20 cellular contexts compared by ENCODE assay signal in the genomic region with DNA sequence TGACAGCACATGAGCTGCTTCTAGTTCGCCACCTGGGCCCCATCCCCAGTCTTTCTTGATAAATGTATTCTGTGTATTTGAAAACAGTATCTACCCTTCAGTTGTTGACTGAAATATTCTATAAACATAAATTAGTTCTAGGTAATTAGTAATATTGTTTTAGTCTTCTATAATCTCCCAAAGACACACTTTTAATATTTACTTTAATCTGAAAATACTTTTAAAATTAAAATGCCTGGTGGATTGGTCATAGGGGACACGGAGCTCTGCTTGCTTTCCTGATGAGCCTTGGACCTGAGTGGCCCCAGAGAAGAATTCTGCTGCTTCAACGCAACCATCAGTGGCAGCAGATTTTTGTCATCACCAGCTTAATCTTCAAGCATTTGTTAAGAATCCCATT.
DNase-seq lines count a peak whose midpoint lies in the region; ATAC-seq, FAIRE-seq and TF ChIP-seq lines count a peak whose summit lies in the region.
"Had no signal": no experiment of that assay in that cellular context is flagged by ENCODE, and none has a peak within 500 bp of the region (broad histone marks: within the 10 kb centered on the region; RNA-seq: fewer than 3 reads in every experiment).

No MANE protein-coding gene starts in this region.

- no peak for TF ChIP-seq RAD21 in H1 (IDR thresholded peaks at IDR 0.05 in 1 of 2, conservative IDR thresholded peaks at IDR 0.05 in 1 of 2; ENCODE audit: low read depth in 2 of 2, low read length in 2 of 2)

- no peak overlapping the region for H4K5ac ChIP-seq in H1 (ENCODE audit: insufficient read length, low read depth, low read length)

- H3K27ac ChIP-seq in BLaER1 (peak overlapping the region; percentile 82), H1 (ENCODE audit: low read depth, low read length) (no peak overlapping the region), osteoblast (ENCODE audit: low read depth, low read length) (no peak overlapping the region)
- H3K27ac ChIP-seq: 22Rv1, A549, C4-2B had no signal

- no peak overlapping the region for H2AFZ ChIP-seq in H1 (ENCODE audit: low read length)
- H2AFZ ChIP-seq in osteoblast (ENCODE audit: low read length): no peak overlapping the region

- H4K91ac ChIP-seq in H1 (replicated peaks; ENCODE audit: insufficient read length, low read length): no peak overlapping the region

- no peak for ATAC-seq in naive thymus-derived CD8-positive, alpha-beta T cell
- no peak for ATAC-seq in GM21529 (IDR thresholded peaks at IDR 0.05; ENCODE audit: unreplicated experiment)
- ATAC-seq: A549; CD8-positive, alpha-beta T cell had no signal

- H3K4me2 ChIP-seq in BLaER1 (peak overlapping the region; percentile 76), H1 (ENCODE audit: insufficient read depth in 1 of 2, low read depth in 2 of 2, low read length in 2 of 2) (no peak overlapping the region), osteoblast (ENCODE audit: insufficient read depth, low read length) (no peak overlapping the region)
- H3K4me2 ChIP-seq: A549 had no signal

- peaks cover 12 to 59% (median 30%) of the 10 kb centered on the region in 5 donors for H3K27me3 Mint-ChIP-seq in naive thymus-derived CD8-positive, alpha-beta T cell

- H4K20me1 ChIP-seq in BLaER1 (no peaks in the 10 kb centered on the region), H1 (replicated peaks in 1 of 2; ENCODE audit: control insufficient read depth in 1 of 2, insufficient read depth in 2 of 2, low read length in 2 of 2) (no peaks in the 10 kb centered on the region), osteoblast (ENCODE audit: insufficient read depth, low read length) (no peaks in the 10 kb centered on the region)

- DNase-seq in H1 (ENCODE audit: low read depth in 1 of 2, low spot score in 2 of 2) (no peak), osteoblast (ENCODE audit: insufficient read length, low spot score, missing footprints) (peak; percentile 79)
- DNase-seq in naive thymus-derived CD8-positive, alpha-beta T cell: no peak
- DNase-seq: AML-193; Caco-2; Calu3; CD4-positive, alpha-beta T cell; CD8-positive, alpha-beta T cell; DMS79 treated with DMSO at 0.1 percent for 48 hours; GF-D8 had no signal

- H2BK120ac ChIP-seq in H1 (replicated peaks; ENCODE audit: low read depth, low read length): no peak overlapping the region

- H3K4me3 ChIP-seq in BLaER1 (no peak overlapping the region), H1 (ENCODE audit: extremely low read depth in 1 of 4, insufficient read depth in 2 of 4, low read depth in 3 of 4, low read length in 4 of 4) (no peak overlapping the region), osteoblast (ENCODE audit: insufficient read depth, low read length) (no peak overlapping the region)
- H3K4me3 ChIP-seq: A549 had no signal

- peaks cover 43% of the 10 kb centered on the region for H3K9me3 ChIP-seq in BLaER1
- peaks cover 12 to 14% of the 10 kb centered on the region in 2 experiments for H3K9me3 ChIP-seq in H1 (ENCODE audit: insufficient read depth in 2 of 2, low read depth in 1 of 2, low read length in 1 of 2)
- H3K9me3 ChIP-seq in osteoblast (ENCODE audit: low read depth, low read length): peaks cover 4% of the 10 kb centered on the region
- H3K9me3 ChIP-seq: A549, Caco-2 had no signal

- no peak for FAIRE-seq in H1 (lab: Jason Lieb, UNC)
- FAIRE-seq: A549, D721Med, G401.6, GM12891, GM19239 had no signal

- 0 out of 2 replicates have a peak overlapping the region, but pooled peaks have one; percentile 50 for H2BK12ac ChIP-seq in H1 (ENCODE audit: low read depth, low read length)

- H3K4me3 Mint-ChIP-seq in naive thymus-derived CD8-positive, alpha-beta T cell: no peak overlapping the region
- H3K4me3 Mint-ChIP-seq: B cell; CD4-positive, alpha-beta T cell; CD8-positive, alpha-beta T cell had no signal

- no peak overlapping the region for H2BK20ac ChIP-seq in H1 (ENCODE audit: low read length)

- H3K27me3 ChIP-seq in BLaER1: no peaks in the 10 kb centered on the region
- no peaks in the 10 kb centered on the region for H3K27me3 ChIP-seq in H1 (replicated peaks in 1 of 4; ENCODE audit: control insufficient read depth in 3 of 4, extremely low read depth in 1 of 4, insufficient read depth in 3 of 4, low read length in 3 of 4)
- no peaks in the 10 kb centered on the region for H3K27me3 ChIP-seq in osteoblast (ENCODE audit: insufficient read depth, low read length)

- TF ChIP-seq CTCF in H1 (IDR thresholded peaks at IDR 0.05; ENCODE audit: control extremely low read depth in 1 of 3, insufficient read depth in 1 of 3, low read depth in 1 of 3, low read length in 3 of 3) (no peak), osteoblast (IDR thresholded peaks at IDR 0.05; ENCODE audit: extremely low read depth, low read depth, low read length) (no peak)

- WGBS in H1 (ENCODE audit: extremely low coverage in 1 of 2, insufficient coverage in 1 of 2, insufficient read length in 1 of 2, insufficient replicate concordance in 2 of 2, low coverage in 1 of 2, low lambda C conversion rate in 2 of 2, missing lambda C conversion rate in 1 of 2), 2 experiments: 96% methylated on average over 3 of the region's 3 CpGs; no CpG with 5 or more reads in 1 of the 2 experiments

- no peaks in the 10 kb centered on the region for H3K23me2 ChIP-seq in H1 (ENCODE audit: low read depth, low read length)

- H3K18ac ChIP-seq in H1 (ENCODE audit: extremely low read depth, low read length): no peak overlapping the region

- TF ChIP-seq POLR2A in H1 (IDR thresholded peaks at IDR 0.05; ENCODE audit: control extremely low read depth in 1 of 2, low read depth in 2 of 2, low read length in 2 of 2): no peak

- H2AK5ac ChIP-seq in H1 (ENCODE audit: low read depth, low read length): no peak overlapping the region

- H3K23ac ChIP-seq in H1 (ENCODE audit: insufficient read length): no peak overlapping the region

- no peak overlapping the region for H2BK15ac ChIP-seq in H1 (ENCODE audit: low read length)

- CTCF ChIA-PET in H1 (lab: Charles Lee; ENCODE audit: partially characterized antibody): interaction anchor here (0.9 to 2.3 kb wide), 14 partner anchors 11 to 349 kb away, joined by 3 to 14 read pairs (median 4); no protein-coding TSS in a partner anchor

- peaks cover 0 to 2% (median 0%) of the 10 kb centered on the region in 4 donors for H3K4me1 Mint-ChIP-seq in naive thymus-derived CD8-positive, alpha-beta T cell
- H3K4me1 Mint-ChIP-seq: B cell had no signal

- no peak overlapping the region for H2BK5ac ChIP-seq in H1 (ENCODE audit: low read depth, low read length)

- TF ChIP-seq EP300 in H1 (IDR thresholded peaks at IDR 0.05; ENCODE audit: borderline replicate concordance in 1 of 2, low read depth in 2 of 2, low read length in 2 of 2): no peak

- peaks cover 0 to 34% (median 24%) of the 10 kb centered on the region in 9 donors for H3K9me3 Mint-ChIP-seq in naive thymus-derived CD8-positive, alpha-beta T cell

- no peak overlapping the region for H3K4ac ChIP-seq in H1 (replicated peaks; ENCODE audit: insufficient read length, low read depth, low read length)

- H3K79me2 ChIP-seq in H1 (ENCODE audit: control insufficient read depth in 1 of 2, insufficient read depth in 2 of 2, low read length in 2 of 2) (no peaks in the 10 kb centered on the region), osteoblast (ENCODE audit: insufficient read depth, low read length) (no peaks in the 10 kb centered on the region)

- H3K9ac ChIP-seq in BLaER1 (peak overlapping the region; percentile 66), H1 (replicated peaks in 1 of 4; ENCODE audit: extremely low read depth in 1 of 4, low read depth in 3 of 4, low read length in 3 of 4) (no peak overlapping the region)

- H3K36me3 ChIP-seq in BLaER1 (no peaks in the 10 kb centered on the region), H1 (ENCODE audit: control insufficient read depth in 2 of 4, insufficient read depth in 4 of 4, low read length in 3 of 4) (peaks cover 0 to 3% (median under 1%) of the 10 kb centered on the region in 4 experiments; a peak in 2 of 8 replicates), osteoblast (ENCODE audit: insufficient read depth, low read length) (no peaks in the 10 kb centered on the region)

- no peak overlapping the region for H3K14ac ChIP-seq in H1 (ENCODE audit: insufficient read length)

- H4K8ac ChIP-seq in H1 (ENCODE audit: extremely low read depth, insufficient read depth, low read length): no peak overlapping the region

- peaks cover 31% of the 10 kb centered on the region for H3K4me1 ChIP-seq in BLaER1
- H3K4me1 ChIP-seq in H1 (replicated peaks in 1 of 4; ENCODE audit: control insufficient read depth in 3 of 4, insufficient read depth in 4 of 4, low read length in 3 of 4): no peaks in the 10 kb centered on the region
- peaks cover 7% of the 10 kb centered on the region for H3K4me1 ChIP-seq in osteoblast (ENCODE audit: insufficient read depth, low read length)
- H3K4me1 ChIP-seq: A549, Caco-2 had no signal

- no peak overlapping the region for H3K27ac Mint-ChIP-seq in naive thymus-derived CD8-positive, alpha-beta T cell
- H3K27ac Mint-ChIP-seq: B cell; CD4-positive, alpha-beta T cell; CD8-positive, alpha-beta T cell had no signal

- POLR2A ChIA-PET in H1 (lab: Charles Lee; ENCODE audit: partially characterized antibody): no interaction called here
- POLR2A ChIA-PET in naive thymus-derived CD8-positive, alpha-beta T cell (lab: Charles Lee): interaction anchor here (0.5 kb wide), 1 partner anchor 1533 kb away, joined by 3 read pairs; no protein-coding TSS in a partner anchor

- no peaks in the 10 kb centered on the region for H3K79me1 ChIP-seq in H1 (ENCODE audit: low read depth, low read length)

- H3K56ac ChIP-seq in H1 (replicated peaks; ENCODE audit: insufficient read length, low read depth, low read length): no peak overlapping the region

- H3K36me3 Mint-ChIP-seq in naive thymus-derived CD8-positive, alpha-beta T cell: peaks cover 0 to 13% (median 10%) of the 10 kb centered on the region in 3 donors
- H3K36me3 Mint-ChIP-seq: CD8-positive, alpha-beta T cell had no signal

TF ChIP-seq in H1, 55 proteins besides CTCF, POLR2A, EP300 and RAD21:
- TF ChIP-seq SIX5 (IDR thresholded peaks at IDR 0.05; ENCODE audit: low read depth, low read length) (no peak), SIN3A (conservative IDR thresholded peaks at IDR 0.05 in 1 of 2, IDR thresholded peaks at IDR 0.05 in 1 of 2; ENCODE audit: low read depth in 1 of 2, low read length in 2 of 2) (no peak), RBBP5 (IDR thresholded peaks at IDR 0.05; ENCODE audit: borderline replicate concordance, low read depth, low read length) (no peak), CEBPB (IDR thresholded peaks at IDR 0.05; ENCODE audit: low read depth, low read length) (no peak), SP1 (IDR thresholded peaks at IDR 0.05; ENCODE audit: low read depth, low read length) (no peak), SUZ12 (IDR thresholded peaks at IDR 0.05; ENCODE audit: low read length) (no peak), KDM1A (IDR thresholded peaks at IDR 0.05; ENCODE audit: borderline replicate concordance, low read length) (no peak), TEAD4 (IDR thresholded peaks at IDR 0.05; ENCODE audit: low read depth, low read length) (no peak)
